In the genomic region with DNA sequence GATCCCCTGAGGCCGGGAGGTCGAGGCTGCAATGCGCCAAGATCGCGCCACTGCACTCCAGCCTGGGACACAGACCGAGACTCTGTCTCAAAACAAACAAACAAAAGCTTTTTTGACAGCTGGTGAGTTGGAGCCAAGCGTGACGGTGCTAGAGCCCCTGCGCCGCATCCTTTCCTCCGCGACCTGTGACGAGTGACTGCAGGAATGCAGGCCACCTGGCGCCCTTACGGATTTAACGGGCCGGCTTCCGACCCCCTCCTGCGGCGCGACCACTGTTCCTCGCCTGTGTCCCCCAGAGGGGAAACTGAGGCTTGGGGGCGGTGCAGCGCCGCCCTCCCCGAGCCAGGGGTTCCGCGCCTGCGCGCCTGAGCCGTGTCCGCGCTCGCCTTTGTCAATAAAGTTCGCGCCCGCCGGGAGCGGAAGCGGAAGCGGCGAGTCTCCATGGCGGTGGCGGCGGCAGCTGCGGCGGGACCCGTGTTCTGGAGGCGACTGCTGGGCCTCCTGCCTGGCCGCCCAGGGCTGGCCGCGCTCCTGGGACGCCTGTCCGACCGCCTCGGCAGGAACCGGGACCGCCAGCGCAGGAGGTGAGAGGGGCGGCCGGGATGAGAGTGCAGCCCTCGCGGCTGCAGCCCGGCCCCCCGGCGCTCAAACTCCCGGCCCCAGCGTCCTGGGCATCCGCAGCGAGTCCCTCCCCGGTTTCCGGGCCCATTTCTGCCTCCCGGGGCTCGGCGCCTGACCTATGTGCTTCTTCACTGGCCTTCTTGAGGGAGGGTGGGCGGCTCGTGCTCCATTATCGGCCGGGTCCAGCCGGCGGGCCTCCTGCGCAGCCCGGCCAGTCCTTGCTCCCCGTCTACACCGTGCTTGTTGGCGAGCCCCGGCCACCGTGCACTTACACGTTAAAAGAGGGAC, we compare ENCODE assay signal across 1 cellular context.
TF ChIP-seq lines count a peak whose summit lies in the region.

Gene PGS1, plus strand, starts transcription at position 425 of the 909 bp plus-strand sequence. Its CDS starts 17 bp downstream, at position 442.

TF ChIP-seq in SK-N-SH, 30 proteins besides CTCF, POLR2A, EP300 and RAD21 (continued from another document):
- TF ChIP-seq ZBTB33 (IDR thresholded peaks at IDR 0.05; ENCODE audit: borderline replicate concordance, low read depth) (no peak), EZH2phosphoT487 (IDR thresholded peaks at IDR 0.05; ENCODE audit: borderline replicate concordance, low read depth) (no peak), FOXJ3 (CRISPR knock-in tag; IDR thresholded peaks at IDR 0.05) (no peak), GATA2 (CRISPR knock-in tag; IDR thresholded peaks at IDR 0.05) (no peak), RXRA (IDR thresholded peaks at IDR 0.05; ENCODE audit: borderline replicate concordance, low read depth) (no peak), RFX5 (IDR thresholded peaks at IDR 0.05; ENCODE audit: low read length) (no peak), POLR2AphosphoS5 (IDR thresholded peaks at IDR 0.05; ENCODE audit: low read depth, low read length) (peak; percentile 95), ELF1 (IDR thresholded peaks at IDR 0.05) (peak; percentile 98), TCF12 (IDR thresholded peaks at IDR 0.05) (no peak; the same call in 1 of the 2 replicates), SIN3A (IDR thresholded peaks at IDR 0.05; ENCODE audit: borderline replicate concordance, low read depth, low read length) (peak; percentile 95; the same call in 1 of the 2 replicates), IRF3 (IDR thresholded peaks at IDR 0.05; ENCODE audit: low read depth, low read length) (no peak), TEAD4 (IDR thresholded peaks at IDR 0.05; ENCODE audit: borderline replicate concordance, insufficient read depth) (0 out of 2 replicates have a peak, but pooled peaks have one; percentile 34), JUND (IDR thresholded peaks at IDR 0.05) (no peak; the same call in 1 of the 2 replicates), NFIC (IDR thresholded peaks at IDR 0.05; ENCODE audit: borderline replicate concordance) (no peak), SMC3 (IDR thresholded peaks at IDR 0.05; ENCODE audit: low read depth, low read length) (no peak), FOXM1 (IDR thresholded peaks at IDR 0.05; ENCODE audit: low read depth) (no peak), MAX (IDR thresholded peaks at IDR 0.05; ENCODE audit: low read depth) (peak; percentile 84), USF1 (IDR thresholded peaks at IDR 0.05; ENCODE audit: borderline replicate concordance, low read depth) (no peak), NRF1 (IDR thresholded peaks at IDR 0.05; ENCODE audit: low read depth, low read length) (peak; percentile 84), TAF1 (IDR thresholded peaks at IDR 0.05; ENCODE audit: borderline replicate concordance, low read depth, low read length) (peak; percentile 94), RCOR1 (IDR thresholded peaks at IDR 0.05; ENCODE audit: low read length) (no peak), GABPA (IDR thresholded peaks at IDR 0.05; ENCODE audit: low read depth) (peak; percentile 96)
- TF ChIP-seq, protein P1, sequence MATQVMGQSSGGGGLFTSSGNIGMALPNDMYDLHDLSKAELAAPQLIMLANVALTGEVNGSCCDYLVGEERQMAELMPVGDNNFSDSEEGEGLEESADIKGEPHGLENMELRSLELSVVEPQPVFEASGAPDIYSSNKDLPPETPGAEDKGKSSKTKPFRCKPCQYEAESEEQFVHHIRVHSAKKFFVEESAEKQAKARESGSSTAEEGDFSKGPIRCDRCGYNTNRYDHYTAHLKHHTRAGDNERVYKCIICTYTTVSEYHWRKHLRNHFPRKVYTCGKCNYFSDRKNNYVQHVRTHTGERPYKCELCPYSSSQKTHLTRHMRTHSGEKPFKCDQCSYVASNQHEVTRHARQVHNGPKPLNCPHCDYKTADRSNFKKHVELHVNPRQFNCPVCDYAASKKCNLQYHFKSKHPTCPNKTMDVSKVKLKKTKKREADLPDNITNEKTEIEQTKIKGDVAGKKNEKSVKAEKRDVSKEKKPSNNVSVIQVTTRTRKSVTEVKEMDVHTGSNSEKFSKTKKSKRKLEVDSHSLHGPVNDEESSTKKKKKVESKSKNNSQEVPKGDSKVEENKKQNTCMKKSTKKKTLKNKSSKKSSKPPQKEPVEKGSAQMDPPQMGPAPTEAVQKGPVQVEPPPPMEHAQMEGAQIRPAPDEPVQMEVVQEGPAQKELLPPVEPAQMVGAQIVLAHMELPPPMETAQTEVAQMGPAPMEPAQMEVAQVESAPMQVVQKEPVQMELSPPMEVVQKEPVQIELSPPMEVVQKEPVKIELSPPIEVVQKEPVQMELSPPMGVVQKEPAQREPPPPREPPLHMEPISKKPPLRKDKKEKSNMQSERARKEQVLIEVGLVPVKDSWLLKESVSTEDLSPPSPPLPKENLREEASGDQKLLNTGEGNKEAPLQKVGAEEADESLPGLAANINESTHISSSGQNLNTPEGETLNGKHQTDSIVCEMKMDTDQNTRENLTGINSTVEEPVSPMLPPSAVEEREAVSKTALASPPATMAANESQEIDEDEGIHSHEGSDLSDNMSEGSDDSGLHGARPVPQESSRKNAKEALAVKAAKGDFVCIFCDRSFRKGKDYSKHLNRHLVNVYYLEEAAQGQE (IDR thresholded peaks at IDR 0.05; ENCODE audit: low read depth, low read length) = peak; percentile 67
